In genomic region chr2:155983850-155984249, GRCh38 we compare ENCODE assay signal across 8 cellular contexts.
"Had no signal": no experiment of that assay in that cellular context is flagged by ENCODE, and none has a peak within 500 bp of the region (broad histone marks: within the 10 kb centered on the region; RNA-seq: fewer than 3 reads in every experiment).

No MANE protein-coding gene starts in this region.

- H3K27ac ChIP-seq: GM23248, KMS-11 had no signal

- H3K36me3 ChIP-seq: HAP-1 had no signal

- H3K4me3 ChIP-seq: GM23248, HAP-1 had no signal

- FAIRE-seq: HTR-8/SVneo had no signal

- H2AFZ ChIP-seq: GM23248 had no signal

- H3K9me3 ChIP-seq: HAP-1 had no signal

- H3K4me2 ChIP-seq: KMS-11 had no signal

- DNase-seq: GM23248, H7, HFFc6, KBM-7 had no signal

- H3K9ac ChIP-seq: GM23248, KMS-11 had no signal

- ATAC-seq: HCT116 had no signal
